ENCODE assay signal across 20 cellular contexts in the genomic region with DNA sequence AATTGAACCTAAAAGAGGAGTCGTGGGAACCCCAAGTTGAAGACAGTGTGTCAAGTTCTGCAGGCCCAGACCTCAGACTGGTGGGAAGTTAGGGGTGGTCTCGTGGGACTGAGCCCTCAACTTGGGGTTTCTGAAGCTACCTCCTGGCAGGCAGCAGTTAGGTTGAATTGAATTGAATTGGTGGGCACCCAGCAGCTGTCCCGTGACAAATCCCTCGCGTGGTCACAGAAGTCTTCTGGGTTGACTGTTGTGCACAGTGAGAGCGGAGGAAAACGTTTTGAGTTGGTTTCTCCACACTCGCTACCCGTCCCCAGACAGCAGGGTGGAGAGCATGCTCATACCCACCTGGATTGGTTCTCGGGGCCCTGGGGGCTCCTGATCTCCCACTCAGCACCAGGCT.
"Had no signal": no experiment of that assay in that cellular context is flagged by ENCODE, and none has a peak within 500 bp of the region (broad histone marks: within the 10 kb centered on the region; RNA-seq: fewer than 3 reads in every experiment).

No MANE protein-coding gene starts in this region.

- H3K4me1 ChIP-seq: lower lobe of right lung, right atrium auricular region had no signal

- H3K4me3 Mint-ChIP-seq: memory B cell, naive B cell had no signal

- H3K9me3 Mint-ChIP-seq: memory B cell, naive B cell had no signal

- H3K4me3 ChIP-seq: dorsolateral prefrontal cortex, gastrocnemius medialis, heart right ventricle, left ventricle myocardium inferior, lower lobe of right lung, ovary, right atrium auricular region had no signal

- H3K27ac Mint-ChIP-seq: memory B cell had no signal

- H3K27me3 Mint-ChIP-seq: memory B cell, naive B cell had no signal

- H3K36me3 ChIP-seq: gastrocnemius medialis, ovary had no signal

- H3K27ac ChIP-seq: dorsolateral prefrontal cortex, gastrocnemius medialis, heart right ventricle, left ventricle myocardium inferior, lower lobe of right lung, neutrophil, ovary, right atrium auricular region had no signal

- H3K9me3 ChIP-seq: gastrocnemius medialis, heart right ventricle, left ventricle myocardium inferior, lower lobe of right lung, neutrophil, ovary, right atrium auricular region had no signal

- DNase-seq: cortex of kidney; dorsolateral prefrontal cortex; effector CD8-positive, alpha-beta T cell; gastrocnemius medialis; heart right ventricle; hypothalamus; kidney; left cardiac atrium; left ventricle myocardium inferior; lower lobe of right lung; midbrain; naive B cell; ovary; small intestine; stimulated activated CD4-positive, alpha-beta T cell treated with anti-CD3 and anti-CD28 coated beads, Interleukin-12 subunit alpha, Interleukin-12 subunit beta, amount 100 ng/mL, for 4 hours; stimulated activated naive CD4-positive, alpha-beta T cell treated with Interleukin-2 at 50 U/mL for 16 hours; trophoblast cell had no signal

- ATAC-seq: gastrocnemius medialis, heart right ventricle, left cardiac atrium, lower lobe of right lung had no signal

- H3K27me3 ChIP-seq: dorsolateral prefrontal cortex, gastrocnemius medialis, heart right ventricle, neutrophil, ovary, right atrium auricular region had no signal
